In the genomic region with DNA sequence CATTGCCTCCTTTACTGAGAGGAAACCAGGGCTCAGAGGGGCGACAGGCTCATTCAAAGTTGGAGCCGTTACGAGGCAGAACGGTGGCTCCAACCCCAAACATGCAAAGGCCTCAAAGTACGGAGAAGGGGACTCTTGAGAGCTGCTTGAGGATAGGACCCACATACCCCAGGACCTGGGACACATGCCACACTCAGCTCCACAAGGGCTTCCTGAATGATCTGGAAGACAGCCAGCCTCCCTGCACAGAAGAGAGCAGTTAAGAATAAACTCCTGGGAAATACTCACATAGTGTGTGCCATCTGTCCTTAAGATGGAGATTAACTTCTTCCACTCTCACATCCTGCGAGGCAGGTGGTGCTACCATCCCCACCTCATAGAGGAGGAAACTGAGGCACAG, we compare ENCODE assay signal across 16 cellular contexts. TPM values are rescaled to one million over a fixed set of nuclear protein-coding genes. Genes with fewer than 3 reads are reported as not detected.
A peak's percentile ranks its signal among the peaks of the same experiment; 100 is the strongest.
DNase-seq lines count a peak whose midpoint lies in the region; ATAC-seq, FAIRE-seq and TF ChIP-seq lines count a peak whose summit lies in the region.
"Had no signal": no experiment of that assay in that cellular context is flagged by ENCODE, and none has a peak within 500 bp of the region (broad histone marks: within the 10 kb centered on the region; RNA-seq: fewer than 3 reads in every experiment).

No MANE protein-coding gene starts in this region.

- CTCF ChIA-PET in K562 (lab: Yijun Ruan, JAX; ENCODE audit: low intra/inter-chr PET ratio), result interaction anchor here (0.5 kb wide), 1 partner anchor 23 kb away, joined by 4 read pairs; no protein-coding TSS in a partner anchor

- WGBS in K562 (ENCODE audit: insufficient coverage, low coverage, missing lambda C conversion rate), result 13% methylated on average over 6 of the region's 6 CpGs
- WGBS in ovary, 3 donors, result 69 to 82% (median 80%) methylated on average over 6 of the region's 6 CpGs

- peak; percentile 40 for FAIRE-seq in K562 (lab: Jason Lieb, UNC)

- intact Hi-C loops in K562 (cut with micrococcal nuclease) (no loop called here), vagina (cut with DNase I) (no loop called here), ovary (cut with DNase I) (no loop called here)

- TF ChIP-seq CTCF in K562 (IDR thresholded peaks at IDR 0.05 in 2 of 3, conservative IDR thresholded peaks at IDR 0.05 in 1 of 3; ENCODE audit: insufficient read depth in 2 of 3, low read depth in 1 of 3, low read length in 3 of 3) (no peak), vagina (IDR thresholded peaks at IDR 0.05) (no peak), ovary (IDR thresholded peaks at IDR 0.05) (no peak)

- in situ Hi-C loops in K562 (cut with MboI), result no loop called here

- no peak overlapping the region for H3K4me2 ChIP-seq in K562 (ENCODE audit: insufficient read depth, low read length)

- POLR2A ChIA-PET in K562 (lab: Yijun Ruan, JAX), result interaction anchor here (0.6 to 2.4 kb wide), 2 partner anchors 17 to 136 kb away, joined by 3 to 6 read pairs; no protein-coding TSS in a partner anchor

- H3K9me3 ChIP-seq in K562 (replicated peaks; ENCODE audit: control insufficient read depth, insufficient read depth, low read depth, low read length) (no peaks in the 10 kb centered on the region), vagina (no peaks in the 10 kb centered on the region), ovary (no peaks in the 10 kb centered on the region)
- H3K9me3 ChIP-seq: transverse colon had no signal

- H3K27ac ChIP-seq in K562 (ENCODE audit: extremely low read depth, low read depth, low read length) (no peak overlapping the region), vagina (no peak overlapping the region), ovary (no peak overlapping the region)
- H3K27ac ChIP-seq: transverse colon had no signal

- H3K27me3 ChIP-seq in K562 (ENCODE audit: control insufficient read depth in 2 of 2, insufficient read depth in 2 of 2, low read length in 2 of 2), result peaks cover 45 to 86% of the 10 kb centered on the region in 2 experiments
- H3K27me3 ChIP-seq in vagina, result no peaks in the 10 kb centered on the region
- H3K27me3 ChIP-seq in ovary, result no peaks in the 10 kb centered on the region
- H3K27me3 ChIP-seq: transverse colon had no signal

- H3K4me1 ChIP-seq in K562 (replicated peaks in 1 of 2; ENCODE audit: control insufficient read depth in 2 of 2, insufficient read depth in 2 of 2, low read length in 2 of 2) (peaks cover 0 to 53% of the 10 kb centered on the region in 2 experiments; a peak in 2 of 5 replicates), vagina (no peaks in the 10 kb centered on the region), ovary (ENCODE audit: insufficient read depth) (no peaks in the 10 kb centered on the region)
- H3K4me1 ChIP-seq: transverse colon had no signal

- no peak for ATAC-seq in K562

- H3K9me1 ChIP-seq in K562 (ENCODE audit: control insufficient read depth, insufficient read depth, low read length), result peaks cover 3% of the 10 kb centered on the region

- no peak overlapping the region for H2AFZ ChIP-seq in K562 (ENCODE audit: low read depth, low read length)

- H3K9ac ChIP-seq in K562 (ENCODE audit: insufficient read depth in 1 of 2, low read depth in 2 of 2, low read length in 2 of 2), result no peak overlapping the region

- TF ChIP-seq RAD21 in K562 (CRISPR knock-in tag; conservative IDR thresholded peaks at IDR 0.05 in 1 of 2, IDR thresholded peaks at IDR 0.05 in 1 of 2), result no peak

- H3K36me3 ChIP-seq in K562 (ENCODE audit: control insufficient read depth, insufficient read depth, low read length) (no peaks in the 10 kb centered on the region), vagina (peaks cover 0 to 94% of the 10 kb centered on the region in 2 donors), ovary (peaks cover 2% of the 10 kb centered on the region)

- no TSS peak for BruUV-seq in K562 (replicated peaks; lab: Mats Ljungman, UMichigan)

- no peak for TF ChIP-seq POLR2A in K562 (conservative IDR thresholded peaks at IDR 0.05)
- no peak for TF ChIP-seq POLR2A in vagina (IDR thresholded peaks at IDR 0.05)
- no peak for TF ChIP-seq POLR2A in ovary (IDR thresholded peaks at IDR 0.05)

- H3K4me3 ChIP-seq in K562 (no peak overlapping the region), vagina (no peak overlapping the region), ovary (no peak overlapping the region)
- H3K4me3 ChIP-seq: transverse colon had no signal

- peak; percentile 67 for DNase-seq in D341Med (ENCODE audit: low spot score)
- peak; percentile 10 for DNase-seq in NCI-H2029 treated with DMSO at 0.1 percent for 48 hours (lab: John Stamatoyannopoulos, UW)
- DNase-seq in K562 (ENCODE audit: extremely low read depth in 1 of 4, low spot score in 3 of 4), result no peak
- DNase-seq in iris pigment epithelial cell (ENCODE audit: low read depth), result peak; percentile 33
- no peak for DNase-seq in vagina (ENCODE audit: extremely low spot score in 2 of 2)
- DNase-seq in NCI-H345 treated with DMSO at 0.1 percent for 48 hours (lab: John Stamatoyannopoulos, UW; ENCODE audit: unreplicated experiment), result no peak
- DNase-seq in ovary, result no peak
- DNase-seq in GM03348 (ENCODE audit: low spot score), result no peak
- DNase-seq: NCI-H2081 treated with DMSO at 0.1 percent for 48 hours, transverse colon had no signal

- TF ChIP-seq EP300 in K562 (IDR thresholded peaks at IDR 0.05; ENCODE audit: low read length), result no peak
- TF ChIP-seq EP300 in ovary (IDR thresholded peaks at IDR 0.05), result no peak

- 0 out of 2 replicates have a peak, but pooled peaks cover 14% of the 10 kb centered on the region for H4K20me1 ChIP-seq in K562 (replicated peaks; ENCODE audit: control insufficient read depth, insufficient read depth, low read length)

- no peaks in the 10 kb centered on the region for H3K79me2 ChIP-seq in K562 (ENCODE audit: control insufficient read depth, insufficient read depth, low read length)

RNA-seq across cellular contexts. Expression of a gene that starts 26.6 kb away (rescaled TPM):
- total RNA-seq in K562 (2011; cell fraction: chromatin; rRNA removed; ENCODE audit: low replicate concordance), result 1.7 and 4.4 TPM in 2 replicates
- 4.7 and 5.7 TPM in 2 replicates for total RNA-seq in K562 (2011; cell fraction: nucleolus; rRNA removed)
- total RNA-seq in K562 (2011; cell fraction: nucleoplasm; rRNA removed), result 5.1 and 6.6 TPM in 2 replicates
- total RNA-seq in K562 (2014; rRNA removed), result 1.0 and 1.4 TPM in 2 replicates
- 0.22 TPM in 1 of 2 replicates, not detected in the other for total RNA-seq in K562 (2014; rRNA removed; fragmentation: Illumina TruSeq; extraction: Trizol)
- total RNA-seq in K562 (2015; rRNA removed; fragmentation: Illumina TruSeq; extraction: Trizol), result 0.19 TPM in 1 of 2 replicates, not detected in the other
- 2.2 and 2.7 TPM in 2 replicates for total RNA-seq in K562 (2021)
- 0.49 and 1.7 TPM in 2 replicates for polyA plus RNA-seq in K562 (2011; rRNA removed)
- polyA plus RNA-seq in K562 (2011; cell fraction: cytosol; rRNA removed), result 0.59 and 0.91 TPM in 2 replicates
- 2.4 and 3.4 TPM in 2 replicates for polyA plus RNA-seq in K562 (2011; cell fraction: nucleus; rRNA removed)
- polyA plus RNA-seq in K562 (2012), result 2.7 and 7.2 TPM in 2 replicates
- 1.1 and 1.9 TPM in 2 replicates for polyA plus RNA-seq in K562 (2014; fragmentation: Illumina TruSeq; extraction: Trizol)
- polyA plus RNA-seq in K562 (2014; fragmentation: Nextera tagmentation; extraction: Ambion mirVana), result not detected
- polyA plus RNA-seq in K562 (2014; rRNA removed), result 1.1 and 1.3 TPM in 2 replicates
- polyA minus RNA-seq in K562 (2011; rRNA and poly(A)+ RNA removed), result 0.30 TPM in 1 of 2 replicates, not detected in the other
- polyA minus RNA-seq in K562 (2011; cell fraction: cytosol; rRNA and poly(A)+ RNA removed), result 3.2 and 4.1 TPM in 2 replicates
- 0.67 and 1.00 TPM in 2 replicates for polyA minus RNA-seq in K562 (2011; cell fraction: nucleus; rRNA and poly(A)+ RNA removed)
- total RNA-seq in vagina, result 3.2 TPM
- total RNA-seq in ovary, result under 1 TPM in 1 of 7 donors, not detected in 6; 0.20 TPM
- polyA plus RNA-seq in ovary, result under 1 TPM in 1 of 2 donors, not detected in 1; 0.13 TPM
- total RNA-seq: transverse colon had no signal

RNA-seq across cellular contexts. Expression of a gene that starts 39.5 kb away (rescaled TPM):
- 95.6 and 251 TPM in 2 replicates for total RNA-seq in K562 (2011; cell fraction: chromatin; rRNA removed; ENCODE audit: low replicate concordance)
- total RNA-seq in K562 (2011; cell fraction: nucleolus; rRNA removed), result 199 and 247 TPM in 2 replicates
- total RNA-seq in K562 (2011; cell fraction: nucleoplasm; rRNA removed), result 115 and 136 TPM in 2 replicates
- total RNA-seq in K562 (2014; rRNA removed), result 194 and 217 TPM in 2 replicates
- total RNA-seq in K562 (2014; rRNA removed; fragmentation: Illumina TruSeq; extraction: Trizol), result 76.9 and 92.0 TPM in 2 replicates
- total RNA-seq in K562 (2015; rRNA removed; fragmentation: Illumina TruSeq; extraction: Trizol), result 115 and 119 TPM in 2 replicates
- total RNA-seq in K562 (2021), result 227 and 243 TPM in 2 replicates
- 84.6 and 226 TPM in 2 replicates for polyA plus RNA-seq in K562 (2011; rRNA removed)
- polyA plus RNA-seq in K562 (2011; cell fraction: cytosol; rRNA removed), result 268 and 390 TPM in 2 replicates
- polyA plus RNA-seq in K562 (2011; cell fraction: nucleus; rRNA removed), result 341 and 344 TPM in 2 replicates
- polyA plus RNA-seq in K562 (2012), result 190 and 549 TPM in 2 replicates
- polyA plus RNA-seq in K562 (2014; fragmentation: Illumina TruSeq; extraction: Trizol), result 319 and 377 TPM in 2 replicates
- 10 to 100 TPM; 46.1 to 81.5 TPM for polyA plus RNA-seq in K562 (2014; fragmentation: Nextera tagmentation; extraction: Ambion mirVana)
- polyA plus RNA-seq in K562 (2014; rRNA removed), result 154 and 158 TPM in 2 replicates
- polyA minus RNA-seq in K562 (2011; rRNA and poly(A)+ RNA removed), result 95.0 and 99.1 TPM in 2 replicates
- 155 and 228 TPM in 2 replicates for polyA minus RNA-seq in K562 (2011; cell fraction: cytosol; rRNA and poly(A)+ RNA removed)
- 97.1 and 133 TPM in 2 replicates for polyA minus RNA-seq in K562 (2011; cell fraction: nucleus; rRNA and poly(A)+ RNA removed)
- 54.0 TPM for total RNA-seq in vagina
- 100 to 1,000 TPM in 1 of 7 donors, 10 to 100 TPM in 6; 32.3 to 185 (median 46.6) TPM for total RNA-seq in ovary
- polyA plus RNA-seq in ovary, result 10 to 100 TPM; 23.0 to 34.7 TPM

RNA-seq across cellular contexts. Expression of a gene that starts 42.6 kb away (rescaled TPM):
- not detected in 2 replicates for total RNA-seq in K562 (2011; cell fraction: chromatin; rRNA removed; ENCODE audit: low replicate concordance)
- total RNA-seq in K562 (2011; cell fraction: nucleolus; rRNA removed), result not detected in 2 replicates
- total RNA-seq in K562 (2011; cell fraction: nucleoplasm; rRNA removed), result not detected in 2 replicates
- total RNA-seq in K562 (2014; rRNA removed) (not detected in 2 replicates), K562 (2014; rRNA removed; fragmentation: Illumina TruSeq; extraction: Trizol) (not detected in 2 replicates), K562 (2015; rRNA removed; fragmentation: Illumina TruSeq; extraction: Trizol) (not detected in 2 replicates), K562 (2021) (not detected in 2 replicates), vagina (not detected), ovary (not detected)
- polyA plus RNA-seq in K562 (2011; rRNA removed) (not detected in 2 replicates), K562 (2014; fragmentation: Illumina TruSeq; extraction: Trizol) (not detected in 2 replicates), K562 (2014; fragmentation: Nextera tagmentation; extraction: Ambion mirVana) (not detected), K562 (2014; rRNA removed) (not detected in 2 replicates), ovary (not detected)
- not detected in 2 replicates for polyA plus RNA-seq in K562 (2011; cell fraction: cytosol; rRNA removed)
- not detected in 2 replicates for polyA plus RNA-seq in K562 (2011; cell fraction: nucleus; rRNA removed)
- not detected in 2 replicates for polyA plus RNA-seq in K562 (2012)
- not detected in 2 replicates for polyA minus RNA-seq in K562 (2011; rRNA and poly(A)+ RNA removed)
- polyA minus RNA-seq in K562 (2011; cell fraction: cytosol; rRNA and poly(A)+ RNA removed), result not detected in 2 replicates
- polyA minus RNA-seq in K562 (2011; cell fraction: nucleus; rRNA and poly(A)+ RNA removed), result not detected in 2 replicates
- total RNA-seq: activated CD8-positive, alpha-beta memory T cell treated with anti-CD3 and anti-CD28 coated beads for 36 hours; activated T-helper 2 cell treated with anti-CD3 and anti-CD28 coated beads, Interferon-gamma antibody, Interleukin-2, Interleukin-4, amounts not matched to agents 10 μg/mL and 5 μg/mL and 100 μg/mL, durations not matched to agents 14 hours and 24 hours and 36 hours; dermis microvascular lymphatic vessel endothelial cell; fibroblast of lung; lower leg skin; MCF 10A; transverse colon had no signal
- polyA plus RNA-seq: fibroblast of lung had no signal

Comparison
In these comparisons a context has a peak if more than half of its experiments do, and no peak if none do; other contexts are left out.
1. DNase-seq: peak in D341Med (single experiment), NCI-H2029 treated with DMSO at 0.1 percent for 48 hours (single experiment) and iris pigment epithelial cell (single experiment); none in K562 (0 of 4), vagina (0 of 2), NCI-H345 treated with DMSO at 0.1 percent for 48 hours (single experiment), ovary (0 of 5) and GM03348 (single experiment).